Comparison of ENCODE assay signal across 17 cellular contexts in the genomic region with DNA sequence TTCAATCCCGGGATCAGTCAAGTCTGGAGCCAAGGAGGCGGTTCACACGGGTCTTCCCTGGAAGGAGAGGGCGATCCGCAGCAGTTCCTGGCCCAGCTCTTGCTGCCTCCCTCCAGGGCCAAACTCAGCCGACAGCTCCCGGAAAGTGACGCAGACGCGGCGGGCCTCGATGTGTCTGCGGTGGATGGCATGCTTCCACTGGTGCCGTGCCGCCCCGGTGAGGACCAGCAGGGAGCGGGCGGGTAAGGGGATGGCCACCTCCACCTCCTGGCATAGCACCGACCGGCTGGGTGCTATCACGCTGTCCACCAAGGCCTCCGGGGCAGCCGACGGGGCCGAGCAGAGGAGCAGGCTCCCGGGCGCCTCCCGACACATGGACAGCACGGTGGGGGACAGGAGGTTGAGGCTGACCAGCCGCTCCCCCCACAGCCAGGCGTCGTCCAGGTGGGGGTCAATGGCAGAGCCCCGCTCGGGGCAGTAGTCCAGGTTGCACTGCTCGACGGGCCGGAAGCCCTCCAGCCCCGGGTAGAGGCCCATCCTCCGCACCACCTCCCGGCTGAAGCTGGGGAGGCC.
"Had no signal": no experiment of that assay in that cellular context is flagged by ENCODE, and none has a peak within 500 bp of the region (broad histone marks: within the 10 kb centered on the region; RNA-seq: fewer than 3 reads in every experiment).

No MANE protein-coding gene starts in this region.

- ATAC-seq: effector memory CD8-positive, alpha-beta T cell; heart left ventricle; left lobe of liver; mucosa of descending colon; naive thymus-derived CD8-positive, alpha-beta T cell; stimulated activated naive B cell treated with anti-CD40 and anti-IgM and Interleukin-4, amounts not matched to agents 10 μg/mL and 1 μg/mL and 100 μg/mL, for 72 hours had no signal

- H3K4me3 ChIP-seq: heart left ventricle, mucosa of descending colon, sigmoid colon, skin epidermis, thyroid gland, uterus had no signal

- H3K27me3 ChIP-seq: heart left ventricle, sigmoid colon, thyroid gland, uterus had no signal

- H3K9me3 ChIP-seq: heart left ventricle, mucosa of descending colon, sigmoid colon, thyroid gland, uterus had no signal

- H3K4me1 ChIP-seq: sigmoid colon, thyroid gland, uterus had no signal

- H3K27ac ChIP-seq: heart left ventricle, sigmoid colon, skin epidermis, thyroid gland, uterus had no signal

- FAIRE-seq: colon had no signal

- H3K36me3 ChIP-seq: uterus had no signal

- DNase-seq: cerebellar nuclear complex; effector memory CD8-positive, alpha-beta T cell; erythroblast; foreskin melanocyte; heart left ventricle; hippocampal formation; mucosa of descending colon; naive thymus-derived CD8-positive, alpha-beta T cell; sigmoid colon; stimulated activated CD4-positive, alpha-beta T cell treated with anti-CD3 and anti-CD28 coated beads, Interleukin-2, amount 100 ng/mL, for 24 hours; stimulated activated CD4-positive, alpha-beta T cell treated with anti-CD3 and anti-CD28 coated beads, Interleukin-4, amount 100 ng/mL, for 4 hours; stimulated activated naive B cell treated with anti-CD40 and anti-IgM and Interleukin-4, amounts not matched to agents 10 μg/mL and 1 μg/mL and 100 μg/mL, for 72 hours; thyroid gland; uterus had no signal
